In the genomic region with DNA sequence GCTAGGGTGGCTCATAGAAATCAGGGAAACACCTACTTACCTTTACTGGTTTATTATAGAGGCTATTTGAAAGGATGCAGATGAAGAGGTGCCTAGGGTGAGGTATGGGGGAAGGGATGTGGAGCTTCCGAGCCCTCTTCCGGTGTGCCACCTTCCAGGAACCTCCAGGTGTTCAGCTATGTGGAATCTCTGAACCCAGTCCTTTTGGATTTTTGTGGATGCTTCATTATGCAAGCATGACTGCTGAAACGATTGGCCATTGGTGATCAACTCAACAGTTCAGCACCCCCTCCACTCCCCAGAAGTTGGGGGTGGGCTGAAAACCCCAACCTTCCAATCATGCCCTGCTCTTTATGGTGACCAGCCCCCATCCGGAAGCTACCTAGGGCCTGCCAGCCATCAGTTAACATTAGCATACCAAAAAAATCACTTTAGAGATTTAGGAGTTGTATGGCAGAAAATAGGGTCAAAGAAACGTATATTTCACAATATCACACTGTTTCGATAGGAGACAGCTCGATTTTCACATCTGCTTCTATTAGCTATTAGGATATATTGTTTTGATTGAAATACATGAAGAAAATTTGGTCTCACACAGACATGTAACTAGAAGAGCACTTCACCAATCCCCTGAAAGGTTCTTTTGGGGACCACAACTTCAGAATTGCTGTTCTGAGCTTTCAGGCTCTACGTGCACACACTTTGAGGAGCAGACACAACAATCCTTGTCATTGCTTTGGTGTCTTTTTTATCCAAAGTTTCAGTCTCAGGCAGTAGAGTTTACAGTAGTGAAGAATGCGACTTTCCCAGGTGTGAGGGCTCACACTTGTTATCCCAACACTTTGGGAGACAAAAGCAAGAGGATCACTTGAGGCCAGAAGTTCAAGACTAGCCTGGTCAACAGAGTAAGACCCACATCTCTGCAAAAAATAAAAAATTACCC, we compare ENCODE assay signal across 1 cellular context.
TF ChIP-seq lines count a peak whose summit lies in the region.

No MANE protein-coding gene starts in this region.

TF ChIP-seq in GM12891, 5 proteins besides CTCF, POLR2A, EP300 and RAD21:
- TF ChIP-seq SPI1 (IDR thresholded peaks at IDR 0.05; ENCODE audit: low read depth, low read length) (no peak), POLR2AphosphoS5 (IDR thresholded peaks at IDR 0.05; ENCODE audit: low read depth, low read length) (no peak), POU2F2 (IDR thresholded peaks at IDR 0.05; ENCODE audit: low read depth, low read length) (no peak), TAF1 (IDR thresholded peaks at IDR 0.05; ENCODE audit: low read depth, low read length) (no peak), PAX5 (IDR thresholded peaks at IDR 0.05; ENCODE audit: insufficient read depth, low read length, severe bottlenecking) (no peak)
TF ChIP-seq in GM12891: peak in this region for 0.
